8 cellular contexts compared by ENCODE assay signal in the genomic region with DNA sequence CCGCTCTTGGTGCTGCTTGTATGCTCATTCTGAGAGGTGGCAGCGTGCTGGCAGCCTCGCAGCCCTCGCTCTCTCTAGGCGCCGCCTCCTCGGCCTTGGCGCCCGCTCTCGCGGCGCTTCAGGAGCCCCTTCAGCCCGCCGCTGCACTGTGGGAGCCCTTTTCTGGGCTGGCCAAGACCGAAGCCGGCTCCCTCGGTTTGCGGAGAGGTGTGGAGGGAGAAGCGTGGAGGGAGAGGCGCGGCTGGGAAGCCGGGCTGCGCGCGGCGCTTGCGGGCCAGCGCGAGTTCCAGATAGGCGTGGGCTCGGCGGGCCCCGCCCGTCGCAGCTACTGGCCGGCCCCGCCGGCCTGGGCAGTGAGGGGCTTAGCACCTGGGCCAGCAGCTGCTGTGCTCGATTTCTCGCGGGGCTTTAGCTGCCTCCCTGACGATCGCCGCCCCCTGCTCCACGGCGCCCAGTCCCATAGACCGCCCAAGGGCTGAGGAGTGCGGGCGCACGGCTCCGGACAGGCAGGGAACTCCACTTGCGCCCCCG. TPM values are rescaled to one million over a fixed set of nuclear protein-coding genes. Genes with fewer than 3 reads are reported as not detected.
DNase-seq lines count a peak whose midpoint lies in the region; ATAC-seq, FAIRE-seq and TF ChIP-seq lines count a peak whose summit lies in the region.

No MANE protein-coding gene starts in this region.

- peak overlapping the region; percentile 57; the same call in 1 of the 2 replicates for H3K9ac ChIP-seq in ES-I3 (ENCODE audit: low read depth, low read length)

- H3K9me3 Mint-ChIP-seq in stimulated activated naive B cell treated with anti-CD40 and anti-IgM and Interleukin-4, amounts not matched to agents 10 μg/mL and 1 μg/mL and 100 μg/mL, for 72 hours: peaks cover 9 to 11% of the 10 kb centered on the region in 2 donors

- TF ChIP-seq CTCF in bronchial epithelial cell (IDR thresholded peaks at IDR 0.05; ENCODE audit: insufficient read depth, low read length, severe bottlenecking): no peak

- peak overlapping the region; percentile 33 for H3K27ac Mint-ChIP-seq in stimulated activated naive B cell treated with anti-CD40 and anti-IgM and Interleukin-4, amounts not matched to agents 10 μg/mL and 1 μg/mL and 100 μg/mL, for 72 hours

- peak overlapping the region; percentile 46 for H3K4me3 ChIP-seq in bronchial epithelial cell (ENCODE audit: low read depth, low read length)

- ATAC-seq in stimulated activated naive B cell treated with anti-CD40 and anti-IgM and Interleukin-4, amounts not matched to agents 10 μg/mL and 1 μg/mL and 100 μg/mL, for 72 hours (replicated peaks): peak; percentile 80 to 86

- peaks cover 19 to 24% of the 10 kb centered on the region in 2 donors for H3K27me3 Mint-ChIP-seq in stimulated activated naive B cell treated with anti-CD40 and anti-IgM and Interleukin-4, amounts not matched to agents 10 μg/mL and 1 μg/mL and 100 μg/mL, for 72 hours

- H3K4me1 ChIP-seq in ES-I3 (ENCODE audit: insufficient read depth, low read length): no peaks in the 10 kb centered on the region

- H3K36me3 Mint-ChIP-seq in stimulated activated naive B cell treated with anti-CD40 and anti-IgM and Interleukin-4, amounts not matched to agents 10 μg/mL and 1 μg/mL and 100 μg/mL, for 72 hours: peaks cover 0 to 3% of the 10 kb centered on the region in 2 donors

- H3K4me1 Mint-ChIP-seq in stimulated activated naive B cell treated with anti-CD40 and anti-IgM and Interleukin-4, amounts not matched to agents 10 μg/mL and 1 μg/mL and 100 μg/mL, for 72 hours: peaks cover 5 to 16% of the 10 kb centered on the region in 2 donors

- H3K4me3 Mint-ChIP-seq in stimulated activated naive B cell treated with anti-CD40 and anti-IgM and Interleukin-4, amounts not matched to agents 10 μg/mL and 1 μg/mL and 100 μg/mL, for 72 hours: peak overlapping the region; percentile 80 to 84

- peak; percentile 51 for DNase-seq in NCI-H510A treated with DMSO at 0.1 percent for 48 hours (lab: John Stamatoyannopoulos, UW)
- DNase-seq in bronchial epithelial cell (ENCODE audit: low read depth): no peak
- DNase-seq in left kidney (ENCODE audit: low read depth, low spot score): peak; percentile 84
- peak; percentile 18 for DNase-seq in stimulated activated naive B cell treated with anti-CD40 and anti-IgM and Interleukin-4, amounts not matched to agents 10 μg/mL and 1 μg/mL and 100 μg/mL, for 72 hours
- no peak for DNase-seq in NCI-H1048 (lab: John Stamatoyannopoulos, UW)
- no peak for DNase-seq in mesenteric fat pad (ENCODE audit: low spot score)
- DNase-seq in NCI-H187 (lab: John Stamatoyannopoulos, UW): no peak

- peaks cover 3% of the 10 kb centered on the region; the same call in 1 of the 2 replicates for H3K9me3 ChIP-seq in ES-I3 (ENCODE audit: control insufficient read depth, insufficient read depth, low read length)

- no peaks in the 10 kb centered on the region for H3K27me3 ChIP-seq in bronchial epithelial cell (ENCODE audit: control insufficient read depth, insufficient read depth, low read length)

- FAIRE-seq in bronchial epithelial cell (lab: Jason Lieb, UNC): no peak

- H3K36me3 ChIP-seq in ES-I3 (ENCODE audit: insufficient read depth, low read length) (no peaks in the 10 kb centered on the region), bronchial epithelial cell (ENCODE audit: control insufficient read depth, insufficient read depth, low read length) (no peaks in the 10 kb centered on the region)

RNA-seq across cellular contexts. Expression of a gene that starts 19.5 kb away (rescaled TPM):
- total RNA-seq in bronchial epithelial cell (6.3 and 9.6 TPM in 2 replicates), mesenteric fat pad (24.0 TPM)

Comparison
In these comparisons a context has a peak if more than half of its experiments do, and no peak if none do; other contexts are left out.
1. DNase-seq: peak in NCI-H510A treated with DMSO at 0.1 percent for 48 hours (single experiment), left kidney (single experiment) and stimulated activated naive B cell treated with anti-CD40 and anti-IgM and Interleukin-4, amounts not matched to agents 10 μg/mL and 1 μg/mL and 100 μg/mL, for 72 hours (single experiment); none in bronchial epithelial cell (single experiment), NCI-H1048 (single experiment), mesenteric fat pad (single experiment) and NCI-H187 (0 of 2).